ENCODE assay signal across 1 cellular context in the genomic region with DNA sequence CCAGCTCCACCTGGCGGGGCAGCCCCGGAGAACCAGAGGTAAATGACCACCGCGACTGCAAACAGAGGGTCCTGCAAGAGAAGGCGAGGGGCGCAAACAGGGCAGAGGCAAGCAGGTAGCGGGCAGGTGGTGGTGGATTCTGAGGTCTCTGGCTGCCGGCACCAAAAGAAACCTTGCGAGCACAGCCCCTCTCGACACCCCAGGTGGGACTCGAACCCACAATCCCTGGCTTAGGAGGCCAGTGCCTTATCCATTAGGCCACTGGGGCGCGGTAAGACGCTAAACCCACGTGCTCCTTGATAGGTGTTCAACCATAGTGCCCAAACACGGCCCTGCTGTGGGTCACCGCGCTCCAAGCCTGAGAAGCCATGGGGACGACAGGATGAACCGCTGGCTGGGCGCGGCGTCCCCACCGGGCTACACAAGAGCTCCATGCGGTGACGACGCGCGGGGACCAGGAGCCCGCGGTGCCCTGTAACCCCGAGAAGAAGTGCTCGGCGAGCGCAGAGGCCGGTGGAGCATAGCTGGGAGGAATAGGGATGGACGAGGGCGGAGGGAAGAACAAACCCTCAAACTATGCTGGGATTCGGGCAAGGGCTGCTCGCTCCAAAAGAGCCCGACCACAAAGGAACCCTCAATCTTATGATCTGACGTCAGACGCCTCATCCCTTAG.
A peak's percentile ranks its signal among the peaks of the same experiment; 100 is the strongest.
TF ChIP-seq lines count a peak whose summit lies in the region.

No MANE protein-coding gene starts in this region.

TF ChIP-seq in Ishikawa, 13 proteins besides CTCF, POLR2A, EP300 and RAD21 (continued from another document):
- TF ChIP-seq, protein P1, sequence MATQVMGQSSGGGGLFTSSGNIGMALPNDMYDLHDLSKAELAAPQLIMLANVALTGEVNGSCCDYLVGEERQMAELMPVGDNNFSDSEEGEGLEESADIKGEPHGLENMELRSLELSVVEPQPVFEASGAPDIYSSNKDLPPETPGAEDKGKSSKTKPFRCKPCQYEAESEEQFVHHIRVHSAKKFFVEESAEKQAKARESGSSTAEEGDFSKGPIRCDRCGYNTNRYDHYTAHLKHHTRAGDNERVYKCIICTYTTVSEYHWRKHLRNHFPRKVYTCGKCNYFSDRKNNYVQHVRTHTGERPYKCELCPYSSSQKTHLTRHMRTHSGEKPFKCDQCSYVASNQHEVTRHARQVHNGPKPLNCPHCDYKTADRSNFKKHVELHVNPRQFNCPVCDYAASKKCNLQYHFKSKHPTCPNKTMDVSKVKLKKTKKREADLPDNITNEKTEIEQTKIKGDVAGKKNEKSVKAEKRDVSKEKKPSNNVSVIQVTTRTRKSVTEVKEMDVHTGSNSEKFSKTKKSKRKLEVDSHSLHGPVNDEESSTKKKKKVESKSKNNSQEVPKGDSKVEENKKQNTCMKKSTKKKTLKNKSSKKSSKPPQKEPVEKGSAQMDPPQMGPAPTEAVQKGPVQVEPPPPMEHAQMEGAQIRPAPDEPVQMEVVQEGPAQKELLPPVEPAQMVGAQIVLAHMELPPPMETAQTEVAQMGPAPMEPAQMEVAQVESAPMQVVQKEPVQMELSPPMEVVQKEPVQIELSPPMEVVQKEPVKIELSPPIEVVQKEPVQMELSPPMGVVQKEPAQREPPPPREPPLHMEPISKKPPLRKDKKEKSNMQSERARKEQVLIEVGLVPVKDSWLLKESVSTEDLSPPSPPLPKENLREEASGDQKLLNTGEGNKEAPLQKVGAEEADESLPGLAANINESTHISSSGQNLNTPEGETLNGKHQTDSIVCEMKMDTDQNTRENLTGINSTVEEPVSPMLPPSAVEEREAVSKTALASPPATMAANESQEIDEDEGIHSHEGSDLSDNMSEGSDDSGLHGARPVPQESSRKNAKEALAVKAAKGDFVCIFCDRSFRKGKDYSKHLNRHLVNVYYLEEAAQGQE (IDR thresholded peaks at IDR 0.05; ENCODE audit: low read depth), result no peak
- TF ChIP-seq YY1 (IDR thresholded peaks at IDR 0.05; ENCODE audit: low read depth) (0 out of 2 replicates have a peak, but pooled peaks have one; percentile 69), NFIC (IDR thresholded peaks at IDR 0.05) (no peak; the same call in 1 of the 2 replicates), TAF1 (IDR thresholded peaks at IDR 0.05; ENCODE audit: low read depth) (peak; percentile 16; the same call in 1 of the 2 replicates), CREB1 (IDR thresholded peaks at IDR 0.05; ENCODE audit: low read depth) (peak; percentile 6; the same call in 1 of the 2 replicates), TEAD4 (IDR thresholded peaks at IDR 0.05) (peak; percentile 96)
- TF ChIP-seq, protein P2, sequence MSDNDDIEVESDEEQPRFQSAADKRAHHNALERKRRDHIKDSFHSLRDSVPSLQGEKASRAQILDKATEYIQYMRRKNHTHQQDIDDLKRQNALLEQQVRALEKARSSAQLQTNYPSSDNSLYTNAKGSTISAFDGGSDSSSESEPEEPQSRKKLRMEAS (IDR thresholded peaks at IDR 0.05), result peak; percentile 97
- TF ChIP-seq, protein P3, sequence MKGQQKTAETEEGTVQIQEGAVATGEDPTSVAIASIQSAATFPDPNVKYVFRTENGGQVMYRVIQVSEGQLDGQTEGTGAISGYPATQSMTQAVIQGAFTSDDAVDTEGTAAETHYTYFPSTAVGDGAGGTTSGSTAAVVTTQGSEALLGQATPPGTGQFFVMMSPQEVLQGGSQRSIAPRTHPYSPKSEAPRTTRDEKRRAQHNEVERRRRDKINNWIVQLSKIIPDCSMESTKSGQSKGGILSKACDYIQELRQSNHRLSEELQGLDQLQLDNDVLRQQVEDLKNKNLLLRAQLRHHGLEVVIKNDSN (IDR thresholded peaks at IDR 0.05), result peak; percentile 86
